In genomic region chr16:84144859-84145639, GRCh38 we compare ENCODE assay signal across 8 cellular contexts. TPM values are rescaled to one million over a fixed set of nuclear protein-coding genes. Genes with fewer than 3 reads are reported as not detected.
DNase-seq lines count a peak whose midpoint lies in the region; ATAC-seq and TF ChIP-seq lines count a peak whose summit lies in the region.

DNAAF1 (plus strand) TSS chr16:84145308; CDS start chr16:84145441, 133 bp downstream.
HSDL1 (minus strand) TSS chr16:84145177; CDS start chr16:84131321, 13,856 bp downstream.

- H4K20me1 ChIP-seq in BLaER1 treated with 17β-estradiol and CSF1 and Interleukin-3, amounts not matched to agents 10 nM and 100 nM, result peaks cover 6 to 31% (median 20%) of the 10 kb centered on the region in 11 experiments; a peak in 17 of 22 replicates

- H3K4me3 Mint-ChIP-seq in activated CD4-positive, alpha-beta memory T cell treated with anti-CD3 and anti-CD28 coated beads for 36 hours, result peak within 1 kb of the TSS; percentile 93

- no peaks in the 10 kb centered on the region for H3K27me3 Mint-ChIP-seq in activated CD4-positive, alpha-beta memory T cell treated with anti-CD3 and anti-CD28 coated beads for 36 hours

- no peaks in the 10 kb centered on the region for H3K27me3 ChIP-seq in BLaER1 treated with 17β-estradiol and CSF1 and Interleukin-3, amounts not matched to agents 10 nM and 100 nM
- H3K27me3 ChIP-seq in ectodermal cell (ENCODE audit: control insufficient read depth, insufficient read depth, low read length, poor library complexity, severe bottlenecking), result peaks cover 18% of the 10 kb centered on the region

- peak; percentile 82 for ATAC-seq in HG03378 (IDR thresholded peaks at IDR 0.05; ENCODE audit: unreplicated experiment)

- H3K9me3 Mint-ChIP-seq in activated CD4-positive, alpha-beta memory T cell treated with anti-CD3 and anti-CD28 coated beads for 36 hours, result no peaks in the 10 kb centered on the region

- H3K9me3 ChIP-seq in BLaER1 treated with 17β-estradiol and CSF1 and Interleukin-3, amounts not matched to agents 10 nM and 100 nM (replicated peaks in 1 of 11), result no peaks in the 10 kb centered on the region
- no peaks in the 10 kb centered on the region for H3K9me3 ChIP-seq in ectodermal cell (ENCODE audit: control insufficient read depth, low read length)

- WGBS in ectodermal cell, 2 experiments, result 0 to 1% methylated on average over 89 of the region's 89 CpGs

- intact Hi-C loops in activated CD4-positive, alpha-beta memory T cell treated with anti-CD3 and anti-CD28 coated beads for 36 hours (cut with micrococcal nuclease), result loop anchor here (1.0 to 2.0 kb wide), 2 partner anchors 29 to 30 kb away; partner anchors contain the start of gene MBTPS1

- peak within 1 kb of the TSS; percentile 93 to 100 (median 97) for H3K4me2 ChIP-seq in BLaER1 treated with 17β-estradiol and CSF1 and Interleukin-3, amounts not matched to agents 10 nM and 100 nM

- H3K27ac Mint-ChIP-seq in activated CD4-positive, alpha-beta memory T cell treated with anti-CD3 and anti-CD28 coated beads for 36 hours, result peak within 1 kb of the TSS; percentile 76

- H3K36me3 Mint-ChIP-seq in activated CD4-positive, alpha-beta memory T cell treated with anti-CD3 and anti-CD28 coated beads for 36 hours, result no peaks in the 10 kb centered on the region

- peak within 1 kb of the TSS; percentile 53 to 86 (median 71); a peak in 21 of 22 replicates for H3K27ac ChIP-seq in BLaER1 treated with 17β-estradiol and CSF1 and Interleukin-3, amounts not matched to agents 10 nM and 100 nM
- peak within 1 kb of the TSS; percentile 60 for H3K27ac ChIP-seq in ectodermal cell (ENCODE audit: insufficient read depth, low read depth, low read length, poor library complexity, severe bottlenecking)

- H3K4me1 ChIP-seq in BLaER1 treated with 17β-estradiol and CSF1 and Interleukin-3, amounts not matched to agents 10 nM and 100 nM, result peaks cover 4 to 24% (median 11%) of the 10 kb centered on the region in 10 experiments; a peak in 16 of 20 replicates
- no peaks in the 10 kb centered on the region for H3K4me1 ChIP-seq in ectodermal cell (ENCODE audit: control insufficient read depth, insufficient read depth, low read length)

- DNase-seq in NCI-H69 (lab: John Stamatoyannopoulos, UW), result peak; percentile 88
- DNase-seq in activated CD4-positive, alpha-beta memory T cell treated with anti-CD3 and anti-CD28 coated beads for 36 hours, result peak; percentile 95
- DNase-seq in lung microvascular endothelial cell (ENCODE audit: low read depth in 2 of 2), result peak; percentile 87 to 92
- DNase-seq in stimulated activated CD4-positive, alpha-beta T cell treated with anti-CD3 and anti-CD28 coated beads, TNF-alpha, amount 100 ng/mL, for 1 hour (ENCODE audit: low read depth in 3 of 3, low spot score in 1 of 3), result peak; percentile 85 to 95 (median 93)

- H3K9ac ChIP-seq in BLaER1 treated with 17β-estradiol and CSF1 and Interleukin-3, amounts not matched to agents 10 nM and 100 nM, result peak within 1 kb of the TSS; percentile 77 to 86 (median 84)

- H3K36me3 ChIP-seq in BLaER1 treated with 17β-estradiol and CSF1 and Interleukin-3, amounts not matched to agents 10 nM and 100 nM, result no peaks in the 10 kb centered on the region
- H3K36me3 ChIP-seq in ectodermal cell (ENCODE audit: control insufficient read depth, insufficient read depth, low read length), result no peaks in the 10 kb centered on the region

- CTCF ChIA-PET in activated CD4-positive, alpha-beta memory T cell treated with anti-CD3 and anti-CD28 coated beads for 36 hours (lab: Charles Lee), result interaction anchor here (0.7 to 2.6 kb wide), 4 partner anchors 10 to 42 kb away, joined by 3 to 9 read pairs (median 7); partner anchors contain the start of genes MBTPS1 and TAF1C

- H3K4me3 ChIP-seq in BLaER1 treated with 17β-estradiol and CSF1 and Interleukin-3, amounts not matched to agents 10 nM and 100 nM, result peak within 1 kb of the TSS; percentile 70 to 92 (median 81)
- peak within 1 kb of the TSS; percentile 92 for H3K4me3 ChIP-seq in ectodermal cell (ENCODE audit: insufficient read depth, low read depth, low read length)

- H3K4me1 Mint-ChIP-seq in activated CD4-positive, alpha-beta memory T cell treated with anti-CD3 and anti-CD28 coated beads for 36 hours (ENCODE audit: low read depth), result peaks cover 11% of the 10 kb centered on the region

- POLR2A ChIA-PET in activated CD4-positive, alpha-beta memory T cell treated with anti-CD3 and anti-CD28 coated beads for 36 hours (lab: Charles Lee), result interaction anchor here (2.5 kb wide), 1 partner anchor 28 kb away, joined by 23 read pairs; the partner anchor contains the start of gene MBTPS1

- peak; percentile 59 for TF ChIP-seq POLR2A in GM19193 (IDR thresholded peaks at IDR 0.05; ENCODE audit: extremely low read depth, insufficient read depth, insufficient read length)

RNA-seq across cellular contexts. Expression of gene DNAAF1, which starts in this region (rescaled TPM):
- total RNA-seq in activated CD4-positive, alpha-beta memory T cell treated with anti-CD3 and anti-CD28 coated beads for 36 hours, result not detected
- 0.87 TPM for polyA plus RNA-seq in ectodermal cell (2013, experiment 1 of 4)
- 0.57 TPM for polyA plus RNA-seq in ectodermal cell (2013, experiment 2 of 4)
- 0.48 TPM for polyA plus RNA-seq in ectodermal cell (2013, experiment 3 of 4)
- 1.1 TPM for polyA plus RNA-seq in ectodermal cell (2013, experiment 4 of 4)
- total RNA-seq in lung microvascular endothelial cell, result under 0.01 TPM in 2 replicates

RNA-seq across cellular contexts. Expression of gene HSDL1, which starts in this region (rescaled TPM):
- total RNA-seq in activated CD4-positive, alpha-beta memory T cell treated with anti-CD3 and anti-CD28 coated beads for 36 hours, result 10 to 100 TPM; 13.1 to 13.8 TPM
- polyA plus RNA-seq in ectodermal cell (2013, experiment 1 of 4), result 67.2 TPM
- 69.1 TPM for polyA plus RNA-seq in ectodermal cell (2013, experiment 2 of 4)
- 52.2 TPM for polyA plus RNA-seq in ectodermal cell (2013, experiment 3 of 4)
- 57.9 TPM for polyA plus RNA-seq in ectodermal cell (2013, experiment 4 of 4)
- total RNA-seq in lung microvascular endothelial cell, result 25.1 and 33.5 TPM in 2 replicates

Comparison
In these comparisons a context has a peak if more than half of its experiments do, and no peak if none do; other contexts are left out.
1. Peak in every context shown above with its lines: DNase-seq, ATAC-seq, H3K4me3 ChIP-seq and H3K27ac ChIP-seq.